19 cellular contexts compared by ENCODE assay signal in the genomic region with DNA sequence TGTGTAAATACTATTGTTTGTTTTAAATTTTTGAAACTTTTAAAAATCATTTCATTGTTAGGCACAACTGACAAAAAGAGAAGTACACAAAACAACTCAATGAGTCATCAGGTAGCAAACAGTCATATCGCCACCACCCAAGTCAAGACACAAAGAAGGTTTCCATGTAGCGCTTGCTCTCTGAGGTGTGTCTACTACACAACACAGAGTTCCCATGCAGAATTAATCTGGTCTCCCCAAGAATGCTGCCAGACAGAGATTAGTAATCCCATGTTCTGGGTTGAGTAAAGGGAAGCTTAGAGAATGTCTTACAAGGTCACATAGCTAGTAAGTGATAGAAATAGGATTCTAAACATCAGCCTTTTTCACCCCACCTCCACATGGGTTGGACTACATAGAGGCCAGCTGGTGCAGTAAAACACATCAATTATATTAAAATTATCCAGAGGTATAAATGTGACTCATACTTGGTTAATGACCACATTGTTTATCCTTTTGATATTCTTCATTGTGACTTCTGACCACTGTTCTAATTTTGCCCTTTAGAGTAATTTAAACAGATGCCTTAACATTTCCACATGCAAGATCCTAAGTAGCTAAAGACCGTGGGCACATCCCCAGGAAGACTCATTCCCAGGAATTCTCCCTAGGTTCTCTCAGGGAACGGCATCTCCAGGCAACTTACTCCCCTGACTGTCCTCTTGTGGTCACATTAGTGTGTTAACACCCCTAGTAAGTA.
DNase-seq lines count a peak whose midpoint lies in the region; ATAC-seq and TF ChIP-seq lines count a peak whose summit lies in the region.
"Had no signal": no experiment of that assay in that cellular context is flagged by ENCODE, and none has a peak within 500 bp of the region (broad histone marks: within the 10 kb centered on the region; RNA-seq: fewer than 3 reads in every experiment).

No MANE protein-coding gene starts in this region.

- no peak overlapping the region for H3K4me2 ChIP-seq in mesenchymal stem cell (ENCODE audit: low read length, poor library complexity, severe bottlenecking)
- H3K4me2 ChIP-seq: BLaER1 treated with 17β-estradiol and CSF1 and Interleukin-3, amounts not matched to agents 10 nM and 100 nM had no signal

- H3K9ac ChIP-seq in mesenchymal stem cell (ENCODE audit: low read length) = no peak overlapping the region
- H3K9ac ChIP-seq: BLaER1 treated with 17β-estradiol and CSF1 and Interleukin-3, amounts not matched to agents 10 nM and 100 nM had no signal

- H2AK5ac ChIP-seq in mesenchymal stem cell (ENCODE audit: low read length, severe bottlenecking) = no peak overlapping the region

- no peak overlapping the region for H2BK5ac ChIP-seq in mesenchymal stem cell (ENCODE audit: low read depth, low read length, poor library complexity, severe bottlenecking)

- H2AFZ ChIP-seq in mesenchymal stem cell (ENCODE audit: low read depth, low read length) = no peak overlapping the region

- ATAC-seq in GM19455 (IDR thresholded peaks at IDR 0.05; ENCODE audit: unreplicated experiment) (no peak), HG02571 (IDR thresholded peaks at IDR 0.05; ENCODE audit: unreplicated experiment) (no peak)
- ATAC-seq: CD8-positive, alpha-beta T cell had no signal

- H3K27me3 ChIP-seq in BE2C = no peaks in the 10 kb centered on the region
- no peaks in the 10 kb centered on the region for H3K27me3 ChIP-seq in mesenchymal stem cell (ENCODE audit: control insufficient read depth in 1 of 2, insufficient read depth in 1 of 2, low read length in 2 of 2)
- H3K27me3 ChIP-seq: BLaER1 treated with 17β-estradiol and CSF1 and Interleukin-3, amounts not matched to agents 10 nM and 100 nM; Peyer's patch; SJSA1 had no signal

- H2BK120ac ChIP-seq in mesenchymal stem cell (ENCODE audit: low read depth, low read length) = no peak overlapping the region

- H3K4ac ChIP-seq in mesenchymal stem cell (ENCODE audit: low read depth in 1 of 2, low read length in 2 of 2) = no peak overlapping the region

- no peak overlapping the region for H4K8ac ChIP-seq in mesenchymal stem cell (ENCODE audit: low read length)

- H2BK15ac ChIP-seq in mesenchymal stem cell (ENCODE audit: low read depth, poor library complexity, severe bottlenecking) = no peak overlapping the region

- no peaks in the 10 kb centered on the region for H3K79me1 ChIP-seq in mesenchymal stem cell (replicated peaks; ENCODE audit: low read length, poor library complexity, severe bottlenecking)

- no peaks in the 10 kb centered on the region for H3K36me3 ChIP-seq in BE2C
- no peaks in the 10 kb centered on the region for H3K36me3 ChIP-seq in mesenchymal stem cell (ENCODE audit: control insufficient read depth in 1 of 2, insufficient read depth in 2 of 2, low read depth in 1 of 2, low read length in 2 of 2)
- H3K36me3 ChIP-seq: BLaER1 treated with 17β-estradiol and CSF1 and Interleukin-3, amounts not matched to agents 10 nM and 100 nM; Peyer's patch; SJSA1 had no signal

- H3K4me3 ChIP-seq in BE2C (ENCODE audit: low read depth, low read length) (no peak overlapping the region), astrocyte of the spinal cord (ENCODE audit: low read depth, low read length) (no peak overlapping the region), mesenchymal stem cell (ENCODE audit: insufficient read depth in 1 of 2, low read depth in 1 of 2, low read length in 2 of 2) (no peak overlapping the region)
- H3K4me3 ChIP-seq: BLaER1 treated with 17β-estradiol and CSF1 and Interleukin-3, amounts not matched to agents 10 nM and 100 nM; Peyer's patch; SJSA1 had no signal

- H3K27ac ChIP-seq in mesenchymal stem cell (ENCODE audit: low read length, poor library complexity, severe bottlenecking) = no peak overlapping the region
- H3K27ac ChIP-seq: BLaER1 treated with 17β-estradiol and CSF1 and Interleukin-3, amounts not matched to agents 10 nM and 100 nM; Peyer's patch; SJSA1 had no signal

- H3K18ac ChIP-seq in mesenchymal stem cell (ENCODE audit: low read depth in 1 of 2, low read length in 2 of 2) = no peak overlapping the region

- WGBS in mesenchymal stem cell = 76% methylated on average over 4 of the region's 4 CpGs

- H4K91ac ChIP-seq in mesenchymal stem cell (ENCODE audit: low read length) = no peak overlapping the region

- in situ Hi-C loops in astrocyte of the spinal cord (cut with HindIII; ENCODE audit: low sequenced_read_pairs) = no loop called here

- H3K4me1 ChIP-seq in BE2C (no peaks in the 10 kb centered on the region), mesenchymal stem cell (ENCODE audit: control insufficient read depth, insufficient read depth, low read depth, low read length) (no peaks in the 10 kb centered on the region)
- H3K4me1 ChIP-seq: BLaER1 treated with 17β-estradiol and CSF1 and Interleukin-3, amounts not matched to agents 10 nM and 100 nM; Peyer's patch; SJSA1 had no signal

- no peak for DNase-seq in BE2C
- peak; percentile 12 for DNase-seq in HT1080 (ENCODE audit: low read depth)
- peak; percentile 2 for DNase-seq in astrocyte of the spinal cord (ENCODE audit: low read depth, low spot score)
- peak; percentile 2 for DNase-seq in mesenchymal stem cell
- no peak for DNase-seq in T-helper 1 cell
- no peak for DNase-seq in SHP77 (lab: John Stamatoyannopoulos, UW)
- DNase-seq: CD8-positive, alpha-beta T cell; GDM1; H7; NCI-H1105; NCI-H2029 treated with DMSO at 0.1 percent for 48 hours; NCI-H226; NCI-H510A treated with DMSO at 0.1 percent for 48 hours; NCI-H774; Peyer's patch had no signal

- no peak overlapping the region for H3K23ac ChIP-seq in mesenchymal stem cell (ENCODE audit: low read length in 2 of 2)

- H2BK12ac ChIP-seq in mesenchymal stem cell (ENCODE audit: low read length in 2 of 2) = no peak overlapping the region

- no peak overlapping the region for H3K14ac ChIP-seq in mesenchymal stem cell (ENCODE audit: low read length in 2 of 2)

- 0 out of 2 replicates have a peak, but pooled peaks have one; percentile 4 for TF ChIP-seq CTCF in BE2C (IDR thresholded peaks at IDR 0.05; ENCODE audit: low read depth, low read length)
- TF ChIP-seq CTCF in astrocyte of the spinal cord (IDR thresholded peaks at IDR 0.05; ENCODE audit: low read depth, low read length) = no peak

- H3K9me3 ChIP-seq in BE2C (no peaks in the 10 kb centered on the region), mesenchymal stem cell (ENCODE audit: control insufficient read depth, low read length) (no peaks in the 10 kb centered on the region)
- H3K9me3 ChIP-seq: BLaER1 treated with 17β-estradiol and CSF1 and Interleukin-3, amounts not matched to agents 10 nM and 100 nM; Peyer's patch had no signal

Comparison
In these comparisons a context has a peak if more than half of its experiments do, and no peak if none do; other contexts are left out.
1. DNase-seq: peak in HT1080 (single experiment), astrocyte of the spinal cord (single experiment) and mesenchymal stem cell (single experiment); none in BE2C (single experiment), T-helper 1 cell (0 of 5) and SHP77 (0 of 2).